ENCODE assay signal across 9 cellular contexts in the genomic region with DNA sequence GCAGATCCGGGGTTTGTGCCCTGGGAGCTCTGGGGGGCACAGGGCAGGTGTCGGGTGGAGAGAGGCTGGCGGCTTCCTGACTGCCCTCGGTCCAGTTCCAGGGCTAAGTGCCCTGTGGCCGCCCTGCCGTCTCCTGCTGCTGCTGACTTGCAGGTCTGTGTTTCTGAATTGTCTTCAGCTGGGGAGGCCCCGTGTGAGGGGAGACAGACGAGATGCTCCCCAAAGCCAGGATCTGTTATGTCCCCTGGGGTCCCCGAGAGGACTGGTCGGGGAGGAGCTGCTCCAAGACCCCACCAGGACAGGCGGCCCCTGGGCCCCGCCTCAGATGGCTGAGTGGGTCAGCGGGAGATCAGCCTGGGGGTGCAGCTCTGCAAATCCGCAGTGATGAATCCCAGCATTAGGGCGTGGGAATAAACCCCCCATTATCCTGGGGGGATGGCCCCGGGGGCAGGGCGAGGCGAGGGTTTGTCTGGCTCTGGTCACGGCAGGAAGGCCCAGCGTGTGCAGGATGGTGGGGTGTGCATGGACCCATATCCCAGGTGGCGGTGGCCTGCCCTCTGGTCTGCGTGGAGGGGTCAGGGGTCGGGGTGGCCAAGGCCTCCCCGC. TPM values are rescaled to one million over a fixed set of nuclear protein-coding genes. Genes with fewer than 3 reads are reported as not detected.
"Had no signal": no experiment of that assay in that cellular context is flagged by ENCODE, and none has a peak within 500 bp of the region (broad histone marks: within the 10 kb centered on the region; RNA-seq: fewer than 3 reads in every experiment).

No MANE protein-coding gene starts in this region.

- H3K36me3 Mint-ChIP-seq: IgD-negative memory B cell had no signal

- H3K9me3 Mint-ChIP-seq: IgD-negative memory B cell had no signal

- ATAC-seq: HepG2, K562 had no signal

- H3K4me3 ChIP-seq: K562 had no signal

- H3K27ac ChIP-seq: HL-60 had no signal

- DNase-seq: IMR-90, KBM-7, KG1 had no signal

RNA-seq across cellular contexts. Expression of a gene that starts 4.7 kb away (rescaled TPM):
- total RNA-seq: HepG2, HT-29 had no signal
- polyA plus RNA-seq: IgD-negative memory B cell had no signal

RNA-seq across cellular contexts. Expression of a gene that starts 45.3 kb away (rescaled TPM):
- total RNA-seq: HT1080, IMR-90 had no signal
- polyA plus RNA-seq: HepG2, IgD-negative memory B cell had no signal

RNA-seq across cellular contexts. Expression of a gene that starts 50.5 kb away (rescaled TPM):
- total RNA-seq: HepG2, HT-29, HT1080, IMR-90 had no signal
